In the genomic region with DNA sequence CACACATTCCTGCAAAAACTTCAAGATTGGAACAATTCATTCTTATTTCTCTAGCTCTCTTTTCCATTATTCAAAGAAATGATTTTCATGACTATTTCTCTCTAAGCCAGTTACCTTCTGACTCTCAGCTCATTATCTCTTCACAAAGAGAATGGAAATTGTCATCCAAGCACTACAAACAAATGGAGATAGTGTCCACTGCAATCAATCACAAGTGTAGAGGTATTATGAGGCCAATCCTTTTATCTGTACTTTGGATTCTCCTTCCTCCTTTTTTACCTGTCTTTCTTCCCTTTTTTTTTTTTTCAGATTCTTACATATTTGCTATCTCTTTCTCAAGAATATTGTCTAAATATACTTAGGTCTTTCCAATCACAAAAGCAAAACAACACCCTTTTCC, we compare ENCODE assay signal across 28 cellular contexts.
"Had no signal": no experiment of that assay in that cellular context is flagged by ENCODE, and none has a peak within 500 bp of the region (broad histone marks: within the 10 kb centered on the region; RNA-seq: fewer than 3 reads in every experiment).

No MANE protein-coding gene starts in this region.

- H3K27ac ChIP-seq: colonic mucosa, coronary artery, dorsolateral prefrontal cortex, epithelial cell of prostate, esophagus muscularis mucosa, esophagus squamous epithelium, foreskin keratinocyte, gastrocnemius medialis, gastroesophageal sphincter, heart left ventricle, heart right ventricle had no signal

- H3K36me3 ChIP-seq: colonic mucosa, esophagus muscularis mucosa, esophagus squamous epithelium, gastrocnemius medialis, gastroesophageal sphincter, heart left ventricle, heart right ventricle had no signal

- ATAC-seq: effector memory CD8-positive, alpha-beta T cell; esophagus mucosa; foreskin keratinocyte; gastrocnemius medialis; gastroesophageal sphincter; heart left ventricle; heart right ventricle had no signal

- FAIRE-seq: colon, endometrium, endothelial cell of umbilical vein, frontal cortex had no signal

- H3K27me3 ChIP-seq: colonic mucosa, dorsolateral prefrontal cortex, esophagus muscularis mucosa, esophagus squamous epithelium, foreskin keratinocyte, gastrocnemius medialis, gastroesophageal sphincter, heart left ventricle, heart right ventricle had no signal

- H3K4me1 ChIP-seq: colonic mucosa, esophagus muscularis mucosa, esophagus squamous epithelium, foreskin keratinocyte, gastrocnemius medialis, gastroesophageal sphincter, heart left ventricle, heart right ventricle had no signal

- DNase-seq: colonic mucosa; cortex of kidney; dermis blood vessel endothelial cell; dorsolateral prefrontal cortex; effector CD4-positive, alpha-beta T cell; effector CD8-positive, alpha-beta T cell; effector memory CD4-positive, alpha-beta T cell; effector memory CD8-positive, alpha-beta T cell; endodermal cell; erythroblast; esophagus squamous epithelium; foreskin fibroblast; foreskin keratinocyte; foreskin melanocyte; gastrocnemius medialis; glutamatergic neuron; head of caudate nucleus; heart left ventricle; heart right ventricle had no signal

- H3K9me3 ChIP-seq: colonic mucosa, esophagus muscularis mucosa, esophagus squamous epithelium, gastrocnemius medialis, gastroesophageal sphincter, heart left ventricle had no signal

- H3K4me3 ChIP-seq: colonic mucosa, coronary artery, dorsolateral prefrontal cortex, esophagus muscularis mucosa, esophagus squamous epithelium, gastrocnemius medialis, gastroesophageal sphincter, heart left ventricle, heart right ventricle had no signal
